ENCODE assay signal across 1 cellular context in genomic region chr10:122953827-122954730, GRCh38.
TF ChIP-seq lines count a peak whose summit lies in the region.

TSS of gene C10orf88 (minus strand) at chr10:122954227. CDS start at chr10:122954178, 49 bp downstream.

TF ChIP-seq in HCT116, 20 proteins besides CTCF, POLR2A, EP300 and RAD21 (continued from another document):
- TF ChIP-seq SP1 (IDR thresholded peaks at IDR 0.05; ENCODE audit: low read depth) (no peak), ZNF274 (IDR thresholded peaks at IDR 0.05; ENCODE audit: low read depth, low read length) (no peak), SRF (IDR thresholded peaks at IDR 0.05; ENCODE audit: low read depth) (no peak; the same call in 1 of the 2 replicates), EGR1 (IDR thresholded peaks at IDR 0.05; ENCODE audit: low read depth) (no peak), SIN3A (IDR thresholded peaks at IDR 0.05; ENCODE audit: low read depth) (no peak), ELF1 (IDR thresholded peaks at IDR 0.05; ENCODE audit: borderline replicate concordance, low read depth) (no peak)
